12 cellular contexts compared by ENCODE assay signal in the genomic region with DNA sequence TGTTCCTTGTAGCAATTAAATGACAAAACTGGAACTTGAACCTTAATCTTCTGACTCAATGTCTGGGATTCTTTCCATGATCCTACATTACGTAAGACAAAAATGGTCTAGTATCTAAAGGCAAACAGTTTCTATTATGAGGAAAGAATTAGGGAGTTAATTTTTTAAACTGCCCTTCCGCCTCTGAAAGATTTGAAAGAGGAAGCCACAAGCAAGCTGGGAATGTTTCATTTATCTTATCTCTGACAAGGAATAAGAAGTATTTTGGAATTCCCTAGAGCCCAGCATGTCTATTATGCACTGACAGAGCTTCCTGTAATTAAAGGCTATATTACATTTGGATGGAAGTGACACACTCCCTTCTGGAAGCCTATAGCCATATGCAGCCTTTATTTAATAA.
A peak's percentile ranks its signal among the peaks of the same experiment; 100 is the strongest.
DNase-seq lines count a peak whose midpoint lies in the region; ATAC-seq and TF ChIP-seq lines count a peak whose summit lies in the region.
"Had no signal": no experiment of that assay in that cellular context is flagged by ENCODE, and none has a peak within 500 bp of the region (broad histone marks: within the 10 kb centered on the region; RNA-seq: fewer than 3 reads in every experiment).

No MANE protein-coding gene starts in this region.

- H3K27ac ChIP-seq in RWPE2 (ENCODE audit: poor library complexity, severe bottlenecking): peak overlapping the region; percentile 95
- H3K27ac ChIP-seq in osteoblast (ENCODE audit: low read depth, low read length): peak overlapping the region; percentile 87

- H3K4me2 ChIP-seq in osteoblast (ENCODE audit: insufficient read depth, low read length): peak overlapping the region; percentile 48

- H3K4me1 ChIP-seq in RWPE2 (ENCODE audit: insufficient read depth, poor library complexity, severe bottlenecking) (peaks cover 14% of the 10 kb centered on the region), osteoblast (ENCODE audit: insufficient read depth, low read length) (peaks cover 16% of the 10 kb centered on the region)

- no peak for TF ChIP-seq CTCF in RWPE2 (IDR thresholded peaks at IDR 0.05; ENCODE audit: poor library complexity, severe bottlenecking)
- no peak for TF ChIP-seq CTCF in osteoblast (IDR thresholded peaks at IDR 0.05; ENCODE audit: extremely low read depth, low read depth, low read length)

- H3K9me3 ChIP-seq in RWPE2 (ENCODE audit: severe bottlenecking) (no peaks in the 10 kb centered on the region), osteoblast (ENCODE audit: low read depth, low read length) (no peaks in the 10 kb centered on the region)

- ATAC-seq in RWPE2 (ENCODE audit: low read depth) (peak; percentile 80), GM18505 (IDR thresholded peaks at IDR 0.05; ENCODE audit: unreplicated experiment) (no peak)

- no peaks in the 10 kb centered on the region for H3K79me2 ChIP-seq in osteoblast (ENCODE audit: insufficient read depth, low read length)

- H4K20me1 ChIP-seq in osteoblast (ENCODE audit: insufficient read depth, low read length): no peaks in the 10 kb centered on the region

- H3K36me3 ChIP-seq in RWPE2 (ENCODE audit: low read depth) (no peaks in the 10 kb centered on the region), osteoblast (ENCODE audit: insufficient read depth, low read length) (no peaks in the 10 kb centered on the region)
- H3K36me3 ChIP-seq: spleen had no signal

- H2AFZ ChIP-seq in osteoblast (ENCODE audit: low read length): no peak overlapping the region

- H3K4me3 ChIP-seq in RWPE2 (ENCODE audit: severe bottlenecking) (no peak overlapping the region), osteoblast (ENCODE audit: insufficient read depth, low read length) (no peak overlapping the region)
- H3K4me3 ChIP-seq: spleen had no signal

- no peaks in the 10 kb centered on the region for H3K27me3 ChIP-seq in RWPE2 (ENCODE audit: insufficient read depth, poor library complexity, severe bottlenecking)
- no peaks in the 10 kb centered on the region for H3K27me3 ChIP-seq in osteoblast (ENCODE audit: insufficient read depth, low read length)
- H3K27me3 ChIP-seq: spleen had no signal

- TF ChIP-seq POLR2A in GM18505 (IDR thresholded peaks at IDR 0.05; ENCODE audit: borderline replicate concordance, extremely low read depth, insufficient read depth, insufficient read length): no peak

- DNase-seq in GM03348 (ENCODE audit: low spot score) (peak; percentile 68), RWPE2 (ENCODE audit: low spot score) (no peak), fibroblast of peridontal ligament (ENCODE audit: extremely low read depth) (peak; percentile 89), osteoblast (ENCODE audit: insufficient read length, low spot score, missing footprints) (no peak), NCI-H2029 treated with DMSO at 0.1 percent for 48 hours (lab: John Stamatoyannopoulos, UW) (no peak), CD1c-positive myeloid dendritic cell (ENCODE audit: extremely low spot score) (no peak), NCI-H524 treated with DMSO at 0.1 percent for 48 hours (lab: John Stamatoyannopoulos, UW) (no peak)
- DNase-seq: activated CD8-positive, alpha-beta memory T cell treated with anti-CD3 and anti-CD28 coated beads for 24 hours; DMS153; KG1; spleen had no signal

Comparison
In these comparisons a context has a peak if more than half of its experiments do, and no peak if none do; other contexts are left out.
1. DNase-seq: peak in GM03348 (single experiment) and fibroblast of peridontal ligament (single experiment); none in RWPE2 (single experiment), osteoblast (single experiment), NCI-H2029 treated with DMSO at 0.1 percent for 48 hours (single experiment), CD1c-positive myeloid dendritic cell (single experiment) and NCI-H524 treated with DMSO at 0.1 percent for 48 hours (single experiment).